21 cellular contexts compared by ENCODE assay signal in genomic region chr9:114486205-114486963, GRCh38. TPM values are rescaled to one million over a fixed set of nuclear protein-coding genes. Genes with fewer than 3 reads are reported as not detected.
DNase-seq lines count a peak whose midpoint lies in the region; TF ChIP-seq lines count a peak whose summit lies in the region.
"Had no signal": no experiment of that assay in that cellular context is flagged by ENCODE, and none has a peak within 500 bp of the region (broad histone marks: within the 10 kb centered on the region; RNA-seq: fewer than 3 reads in every experiment).

No MANE protein-coding gene starts in this region.

- no peak for TF ChIP-seq CTCF in HFFc6 (IDR thresholded peaks at IDR 0.05)

- no peak for DNase-seq in T-helper 1 cell
- DNase-seq in HFFc6 = peak; percentile 57
- no peak for DNase-seq in activated T-helper 1 cell treated with anti-CD3 and anti-CD28 coated beads, Interleukin-12 subunit alpha, Interleukin-12 subunit beta, Interleukin-2, Interleukin-4 antibody, amounts not matched to agents 30 ng/mL and 10 ng/mL and 1 ng/mL, durations not matched to agents 14 hours and 24 hours and 36 hours (ENCODE audit: low spot score)
- peak; percentile 8 for DNase-seq in glomerular visceral epithelial cell (ENCODE audit: extremely low spot score)
- DNase-seq in H4 (ENCODE audit: low spot score) = no peak
- DNase-seq in NCI-H2107 treated with DMSO at 0.1 percent for 48 hours (lab: John Stamatoyannopoulos, UW; ENCODE audit: unreplicated experiment) = no peak
- DNase-seq in stimulated activated CD8-positive, alpha-beta memory T cell treated with anti-CD3 and anti-CD28 coated beads, Interleukin-4, amount 100 ng/mL, for 48 hours = no peak
- DNase-seq: 8988T; activated CD8-positive, alpha-beta memory T cell treated with anti-CD3 and anti-CD28 coated beads for 24 hours; activated gamma-delta T cell treated with Interleukin-2 at 50 U/mL for 16 hours; central memory CD4-positive, alpha-beta T cell; effector CD8-positive, alpha-beta T cell; H9; KBM-7; NCI-H2171; NCI-H82; SK-N-SH; stimulated activated CD4-positive, alpha-beta T cell treated with anti-CD3 and anti-CD28 coated beads, Interleukin-4, amount 100 ng/mL, for 4 hours had no signal

- no peak overlapping the region for H3K4me3 Mint-ChIP-seq in T-helper 1 cell treated with Interleukin-12 subunit alpha and Interleukin-12 subunit beta and Interleukin-4 antibody, amounts not matched to agents 30 μg/mL and 1 μg/mL, for 36 hours
- H3K4me3 Mint-ChIP-seq in HFFc6 = peak overlapping the region; percentile 56
- peak overlapping the region; percentile 56 for H3K4me3 Mint-ChIP-seq in activated T-helper 1 cell treated with anti-CD3 and anti-CD28 coated beads, Interleukin-12 subunit alpha, Interleukin-12 subunit beta, Interleukin-2, Interleukin-4 antibody, amounts not matched to agents 30 ng/mL and 10 ng/mL and 1 ng/mL, durations not matched to agents 14 hours and 24 hours and 36 hours
- H3K4me3 Mint-ChIP-seq: H9, memory B cell, nephron had no signal

- intact Hi-C loops in activated T-helper 1 cell treated with anti-CD3 and anti-CD28 coated beads, Interleukin-12 subunit alpha, Interleukin-12 subunit beta, Interleukin-2, Interleukin-4 antibody, amounts not matched to agents 30 ng/mL and 10 ng/mL and 1 ng/mL, durations not matched to agents 14 hours and 24 hours and 36 hours (cut with micrococcal nuclease) = loop anchor here (5.0 to 10.0 kb wide), 5 partner anchors 99 to 721 kb away; partner anchors contain the start of gene AKNA

- H3K9me3 Mint-ChIP-seq in T-helper 1 cell treated with Interleukin-12 subunit alpha and Interleukin-12 subunit beta and Interleukin-4 antibody, amounts not matched to agents 30 μg/mL and 1 μg/mL, for 36 hours = no peaks in the 10 kb centered on the region
- H3K9me3 Mint-ChIP-seq in HFFc6 = no peaks in the 10 kb centered on the region
- no peaks in the 10 kb centered on the region for H3K9me3 Mint-ChIP-seq in activated T-helper 1 cell treated with anti-CD3 and anti-CD28 coated beads, Interleukin-12 subunit alpha, Interleukin-12 subunit beta, Interleukin-2, Interleukin-4 antibody, amounts not matched to agents 30 ng/mL and 10 ng/mL and 1 ng/mL, durations not matched to agents 14 hours and 24 hours and 36 hours
- H3K9me3 Mint-ChIP-seq: H9, memory B cell, nephron had no signal

- H3K4me1 Mint-ChIP-seq in T-helper 1 cell treated with Interleukin-12 subunit alpha and Interleukin-12 subunit beta and Interleukin-4 antibody, amounts not matched to agents 30 μg/mL and 1 μg/mL, for 36 hours (ENCODE audit: low read depth) = peaks cover 24% of the 10 kb centered on the region
- peaks cover 32% of the 10 kb centered on the region for H3K4me1 Mint-ChIP-seq in HFFc6 (ENCODE audit: low read depth)
- peaks cover 29% of the 10 kb centered on the region for H3K4me1 Mint-ChIP-seq in activated T-helper 1 cell treated with anti-CD3 and anti-CD28 coated beads, Interleukin-12 subunit alpha, Interleukin-12 subunit beta, Interleukin-2, Interleukin-4 antibody, amounts not matched to agents 30 ng/mL and 10 ng/mL and 1 ng/mL, durations not matched to agents 14 hours and 24 hours and 36 hours (ENCODE audit: low read depth)

- H3K27ac Mint-ChIP-seq in T-helper 1 cell treated with Interleukin-12 subunit alpha and Interleukin-12 subunit beta and Interleukin-4 antibody, amounts not matched to agents 30 μg/mL and 1 μg/mL, for 36 hours = peak overlapping the region; percentile 64
- H3K27ac Mint-ChIP-seq in HFFc6 = peak overlapping the region; percentile 59
- H3K27ac Mint-ChIP-seq in activated T-helper 1 cell treated with anti-CD3 and anti-CD28 coated beads, Interleukin-12 subunit alpha, Interleukin-12 subunit beta, Interleukin-2, Interleukin-4 antibody, amounts not matched to agents 30 ng/mL and 10 ng/mL and 1 ng/mL, durations not matched to agents 14 hours and 24 hours and 36 hours = peak overlapping the region; percentile 86
- H3K27ac Mint-ChIP-seq: H9, nephron had no signal

- peaks cover 3% of the 10 kb centered on the region for H3K27me3 Mint-ChIP-seq in T-helper 1 cell treated with Interleukin-12 subunit alpha and Interleukin-12 subunit beta and Interleukin-4 antibody, amounts not matched to agents 30 μg/mL and 1 μg/mL, for 36 hours (ENCODE audit: low read depth)
- H3K27me3 Mint-ChIP-seq in HFFc6 (ENCODE audit: insufficient read depth) = peaks cover 4% of the 10 kb centered on the region
- H3K27me3 Mint-ChIP-seq in activated T-helper 1 cell treated with anti-CD3 and anti-CD28 coated beads, Interleukin-12 subunit alpha, Interleukin-12 subunit beta, Interleukin-2, Interleukin-4 antibody, amounts not matched to agents 30 ng/mL and 10 ng/mL and 1 ng/mL, durations not matched to agents 14 hours and 24 hours and 36 hours (ENCODE audit: insufficient read depth) = peaks cover 5% of the 10 kb centered on the region
- H3K27me3 Mint-ChIP-seq: memory B cell had no signal

- no peaks in the 10 kb centered on the region for H3K36me3 Mint-ChIP-seq in T-helper 1 cell treated with Interleukin-12 subunit alpha and Interleukin-12 subunit beta and Interleukin-4 antibody, amounts not matched to agents 30 μg/mL and 1 μg/mL, for 36 hours (ENCODE audit: low read depth)
- H3K36me3 Mint-ChIP-seq in HFFc6 (ENCODE audit: low read depth) = no peaks in the 10 kb centered on the region
- peaks cover 5% of the 10 kb centered on the region for H3K36me3 Mint-ChIP-seq in activated T-helper 1 cell treated with anti-CD3 and anti-CD28 coated beads, Interleukin-12 subunit alpha, Interleukin-12 subunit beta, Interleukin-2, Interleukin-4 antibody, amounts not matched to agents 30 ng/mL and 10 ng/mL and 1 ng/mL, durations not matched to agents 14 hours and 24 hours and 36 hours (ENCODE audit: low read depth)

RNA-seq across cellular contexts. Expression of gene WHRN, which starts 18.9 kb away (rescaled TPM):
- total RNA-seq in HFFc6 (2021; fragmentation: NEBNext Ultra II Directional; extraction: Animal tissue kit (Norgen Biotek cat#: 25700)) = 1 to 10 TPM; 3.0 to 4.8 (median 3.6) TPM
- total RNA-seq in activated T-helper 1 cell treated with anti-CD3 and anti-CD28 coated beads, Interleukin-12 subunit alpha, Interleukin-12 subunit beta, Interleukin-2, Interleukin-4 antibody, amounts not matched to agents 30 ng/mL and 10 ng/mL and 1 ng/mL, durations not matched to agents 14 hours and 24 hours and 36 hours = 2.2 and 2.4 TPM in 2 replicates
- 0.37 and 1.5 TPM in 2 replicates for total RNA-seq in H4 (2014; rRNA removed; shearing (Covaris generic))

Comparison
In these comparisons a context has a peak if more than half of its experiments do, and no peak if none do; other contexts are left out.
1. DNase-seq: peak in HFFc6 (single experiment) and glomerular visceral epithelial cell (single experiment); none in T-helper 1 cell (0 of 5), activated T-helper 1 cell treated with anti-CD3 and anti-CD28 coated beads, Interleukin-12 subunit alpha, Interleukin-12 subunit beta, Interleukin-2, Interleukin-4 antibody, amounts not matched to agents 30 ng/mL and 10 ng/mL and 1 ng/mL, durations not matched to agents 14 hours and 24 hours and 36 hours (single experiment), H4 (single experiment), NCI-H2107 treated with DMSO at 0.1 percent for 48 hours (single experiment) and stimulated activated CD8-positive, alpha-beta memory T cell treated with anti-CD3 and anti-CD28 coated beads, Interleukin-4, amount 100 ng/mL, for 48 hours (single experiment).
2. Peak in every context shown above with its lines, with median percentiles within 50 percentile points of each other: H3K27ac Mint-ChIP-seq.